ENCODE assay signal across 25 cellular contexts in genomic region chr5:9201011-9201410, GRCh38.
"Had no signal": no experiment of that assay in that cellular context is flagged by ENCODE, and none has a peak within 500 bp of the region (broad histone marks: within the 10 kb centered on the region; RNA-seq: fewer than 3 reads in every experiment).

No MANE protein-coding gene starts in this region.

- FAIRE-seq: colon, endometrium, islet of Langerhans, keratinocyte had no signal

- H3K27ac Mint-ChIP-seq: immature natural killer cell, mesothelial cell of epicardium had no signal

- H3K4me1 ChIP-seq: foreskin keratinocyte, gastrocnemius medialis, left lung, lower lobe of right lung had no signal

- H3K27ac ChIP-seq: coronary artery, dorsolateral prefrontal cortex, epithelial cell of prostate, foreskin keratinocyte, gastrocnemius medialis, heart right ventricle, left lung, lower lobe of right lung had no signal

- H3K36me3 Mint-ChIP-seq: immature natural killer cell, mesothelial cell of epicardium had no signal

- H3K4me3 Mint-ChIP-seq: immature natural killer cell, mesothelial cell of epicardium had no signal

- H3K9me3 ChIP-seq: gastrocnemius medialis, heart right ventricle, left lung, lower lobe of right lung, mucosa of descending colon had no signal

- H3K4me1 Mint-ChIP-seq: immature natural killer cell, mesothelial cell of epicardium had no signal

- DNase-seq: dermis blood vessel endothelial cell; dorsolateral prefrontal cortex; effector CD4-positive, alpha-beta T cell; effector memory CD4-positive, alpha-beta T cell; erythroblast; foreskin keratinocyte; gastrocnemius medialis; glutamatergic neuron; head of caudate nucleus; heart right ventricle; hippocampal formation; immature natural killer cell; left cardiac atrium; left lung; left ventricle myocardium superior; lower lobe of right lung; mesenchymal stem cell; mucosa of descending colon had no signal

- H3K4me3 ChIP-seq: coronary artery, dorsolateral prefrontal cortex, gastrocnemius medialis, heart right ventricle, left lung, lower lobe of right lung, mucosa of descending colon had no signal

- H3K27me3 ChIP-seq: dorsolateral prefrontal cortex, foreskin keratinocyte, gastrocnemius medialis, heart right ventricle, left lung had no signal

- H3K36me3 ChIP-seq: gastrocnemius medialis, left lung, lower lobe of right lung had no signal
